ENCODE assay signal across 1 cellular context in genomic region chr12:8629486-8630033, GRCh38.
TF ChIP-seq lines count a peak whose summit lies in the region.

No MANE protein-coding gene starts in this region.

TF ChIP-seq in GM12878, 131 proteins besides CTCF, POLR2A, EP300 and RAD21 (continued from another document):
- TF ChIP-seq, protein P1, sequence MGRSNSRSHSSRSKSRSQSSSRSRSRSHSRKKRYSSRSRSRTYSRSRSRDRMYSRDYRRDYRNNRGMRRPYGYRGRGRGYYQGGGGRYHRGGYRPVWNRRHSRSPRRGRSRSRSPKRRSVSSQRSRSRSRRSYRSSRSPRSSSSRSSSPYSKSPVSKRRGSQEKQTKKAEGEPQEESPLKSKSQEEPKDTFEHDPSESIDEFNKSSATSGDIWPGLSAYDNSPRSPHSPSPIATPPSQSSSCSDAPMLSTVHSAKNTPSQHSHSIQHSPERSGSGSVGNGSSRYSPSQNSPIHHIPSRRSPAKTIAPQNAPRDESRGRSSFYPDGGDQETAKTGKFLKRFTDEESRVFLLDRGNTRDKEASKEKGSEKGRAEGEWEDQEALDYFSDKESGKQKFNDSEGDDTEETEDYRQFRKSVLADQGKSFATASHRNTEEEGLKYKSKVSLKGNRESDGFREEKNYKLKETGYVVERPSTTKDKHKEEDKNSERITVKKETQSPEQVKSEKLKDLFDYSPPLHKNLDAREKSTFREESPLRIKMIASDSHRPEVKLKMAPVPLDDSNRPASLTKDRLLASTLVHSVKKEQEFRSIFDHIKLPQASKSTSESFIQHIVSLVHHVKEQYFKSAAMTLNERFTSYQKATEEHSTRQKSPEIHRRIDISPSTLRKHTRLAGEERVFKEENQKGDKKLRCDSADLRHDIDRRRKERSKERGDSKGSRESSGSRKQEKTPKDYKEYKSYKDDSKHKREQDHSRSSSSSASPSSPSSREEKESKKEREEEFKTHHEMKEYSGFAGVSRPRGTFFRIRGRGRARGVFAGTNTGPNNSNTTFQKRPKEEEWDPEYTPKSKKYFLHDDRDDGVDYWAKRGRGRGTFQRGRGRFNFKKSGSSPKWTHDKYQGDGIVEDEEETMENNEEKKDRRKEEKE (IDR thresholded peaks at IDR 0.05), result no peak
- no peak for TF ChIP-seq KAT2A (conservative IDR thresholded peaks at IDR 0.05; ENCODE audit: control insufficient read depth, low read depth, low read length)
- TF ChIP-seq ZNF207 (IDR thresholded peaks at IDR 0.05; ENCODE audit: borderline replicate concordance), result no peak
- peak; percentile 94 for TF ChIP-seq ZNF217 (IDR thresholded peaks at IDR 0.05)
- TF ChIP-seq IRF5 (IDR thresholded peaks at IDR 0.05; ENCODE audit: borderline replicate concordance), result no peak
- no peak; the same call in 1 of the 2 replicates for TF ChIP-seq JUND (IDR thresholded peaks at IDR 0.05; ENCODE audit: low read depth, low read length)
- peak; percentile 90 for TF ChIP-seq YY1 (IDR thresholded peaks at IDR 0.05; ENCODE audit: low read depth, low read length)
- peak; percentile 33; the same call in 1 of the 2 replicates for TF ChIP-seq NKRF (conservative IDR thresholded peaks at IDR 0.05)
- peak; percentile 83 for TF ChIP-seq ZNF24 (IDR thresholded peaks at IDR 0.05)
- peak; percentile 99 for TF ChIP-seq EED (IDR thresholded peaks at IDR 0.05; ENCODE audit: low read depth)
- TF ChIP-seq MYB (IDR thresholded peaks at IDR 0.05; ENCODE audit: borderline replicate concordance, low read depth, low read length), result peak; percentile 41; the same call in 1 of the 2 replicates
- peak; percentile 94 for TF ChIP-seq KLF5 (IDR thresholded peaks at IDR 0.05; ENCODE audit: partially characterized antibody)
- TF ChIP-seq NR2F1 (conservative IDR thresholded peaks at IDR 0.05), result peak; percentile 86
